In genomic region chr5:1563617-1564181, GRCh38 we compare ENCODE assay signal across 1 cellular context.
TF ChIP-seq lines count a peak whose summit lies in the region.

No MANE protein-coding gene starts in this region.

TF ChIP-seq in K562, 482 proteins besides CTCF, POLR2A, EP300 and RAD21:
- TF ChIP-seq SP1 (CRISPR knock-in tag; IDR thresholded peaks at IDR 0.05) (no peak), STAG1 (CRISPR knock-in tag; IDR thresholded peaks at IDR 0.05; ENCODE audit: borderline replicate concordance) (no peak), NR4A1 (CRISPR knock-in tag; IDR thresholded peaks at IDR 0.05) (no peak), NR4A1 (tag; IDR thresholded peaks at IDR 0.05) (no peak), SAFB (IDR thresholded peaks at IDR 0.05; ENCODE audit: borderline replicate concordance, low read depth, low read length) (no peak), GATAD2B (IDR thresholded peaks at IDR 0.05; ENCODE audit: borderline replicate concordance) (no peak)
